In genomic region chr1:92769856-92770255, GRCh38 we compare ENCODE assay signal across 9 cellular contexts.
"Had no signal": no experiment of that assay in that cellular context is flagged by ENCODE, and none has a peak within 500 bp of the region (broad histone marks: within the 10 kb centered on the region; RNA-seq: fewer than 3 reads in every experiment).

No MANE protein-coding gene starts in this region.

- H3K9me3 Mint-ChIP-seq: GM23338, H9 had no signal

- DNase-seq: GM23248, GOT3, H7, H9, HCEC 1CT, HFFc6 had no signal

- H3K9me3 ChIP-seq: HAP-1 had no signal

- H3K36me3 ChIP-seq: HAP-1 had no signal

- H3K27ac Mint-ChIP-seq: GM23338, H9, HFFc6 had no signal

- H2AFZ ChIP-seq: GM23248, GM23338 had no signal

- H3K27ac ChIP-seq: GM23248 had no signal

- H3K4me3 ChIP-seq: GM23248, GM23338, HAP-1 had no signal

- H3K4me2 ChIP-seq: GM23338 had no signal

- H3K4me3 Mint-ChIP-seq: GM23338, H9, HFFc6 had no signal

- ATAC-seq: GM23338, HCT116 had no signal

- H3K9ac ChIP-seq: GM23248 had no signal
